ENCODE assay signal across 29 cellular contexts in genomic region chr7:89926721-89927120, GRCh38.
"Had no signal": no experiment of that assay in that cellular context is flagged by ENCODE, and none has a peak within 500 bp of the region (broad histone marks: within the 10 kb centered on the region; RNA-seq: fewer than 3 reads in every experiment).

No MANE protein-coding gene starts in this region.

- H3K4me1 ChIP-seq: ascending aorta, SJCRH30 had no signal

- H3K27me3 Mint-ChIP-seq: activated CD4-positive, alpha-beta T cell treated with anti-CD3 and anti-CD28 coated beads, Interleukin-2, amount 10 ng/mL, durations not matched to agents 24 days and 14 days; activated naive CD8-positive, alpha-beta T cell treated with anti-CD3 and anti-CD28 coated beads for 36 hours; central memory CD8-positive, alpha-beta T cell had no signal

- H3K4me3 Mint-ChIP-seq: activated CD4-positive, alpha-beta T cell treated with anti-CD3 and anti-CD28 coated beads, Interleukin-2, amount 10 ng/mL, durations not matched to agents 24 days and 14 days; activated naive CD8-positive, alpha-beta T cell treated with anti-CD3 and anti-CD28 coated beads for 36 hours; activated T-cell treated with anti-CD3 and anti-CD28 coated beads, Interleukin-2, amount 50 U/mL, for 4 hours; central memory CD8-positive, alpha-beta T cell had no signal

- DNase-seq: activated CD4-positive, alpha-beta T cell treated with anti-CD3 and anti-CD28 coated beads, Interleukin-2, amount 10 ng/mL, durations not matched to agents 24 days and 14 days; activated CD4-positive, alpha-beta T cell treated with anti-CD3 and anti-CD28 coated beads, Interleukin-2, amount 50 U/mL, for 48 hours; activated CD8-positive, alpha-beta memory T cell treated with anti-CD3 and anti-CD28 coated beads, Interleukin-2, amount 50 U/mL, for 4 hours; activated effector memory CD4-positive, alpha-beta T cell treated with Interleukin-2 at 50 U/mL for 16 hours; activated naive CD4-positive, alpha-beta T cell treated with anti-CD3 and anti-CD28 coated beads, Interleukin-2, amount 50 U/mL, for 16 hours; activated naive CD8-positive, alpha-beta T cell treated with anti-CD3 and anti-CD28 coated beads for 36 hours; activated T-cell treated with anti-CD3 and anti-CD28 coated beads for 4 hours; activated T-cell treated with anti-CD3 and anti-CD28 coated beads, Interleukin-2, amount 50 U/mL, for 4 hours; amniotic stem cell; Karpas-422; KBM-7; NCI-H1048; NCI-H1105 treated with DMSO at 0.1 percent for 48 hours; NCI-H1436; NCI-H1694; NCI-H1930; NCI-H2081 treated with DMSO at 0.1 percent for 48 hours; NCI-H2171; NCI-H510A; NCI-H526; NCI-H748 treated with DMSO at 0.1 percent for 48 hours; SHP77; SJCRH30; T1000 had no signal

- ATAC-seq: activated T-cell treated with anti-CD3 and anti-CD28 coated beads, Interleukin-2, amount 50 U/mL, for 4 hours; Panc1 had no signal

- H3K36me3 ChIP-seq: ascending aorta, cardiac muscle cell, SJCRH30 had no signal

- H3K27ac Mint-ChIP-seq: activated CD4-positive, alpha-beta T cell treated with anti-CD3 and anti-CD28 coated beads, Interleukin-2, amount 10 ng/mL, durations not matched to agents 24 days and 14 days; activated naive CD8-positive, alpha-beta T cell treated with anti-CD3 and anti-CD28 coated beads for 36 hours had no signal

- H3K27me3 ChIP-seq: ascending aorta, cardiac muscle cell, SJCRH30 had no signal

- H3K4me1 Mint-ChIP-seq: activated CD4-positive, alpha-beta T cell treated with anti-CD3 and anti-CD28 coated beads, Interleukin-2, amount 10 ng/mL, durations not matched to agents 24 days and 14 days; activated naive CD8-positive, alpha-beta T cell treated with anti-CD3 and anti-CD28 coated beads for 36 hours; central memory CD8-positive, alpha-beta T cell had no signal

- H3K27ac ChIP-seq: ascending aorta, cardiac muscle cell, SJCRH30, SK-N-MC had no signal

- H3K9me3 Mint-ChIP-seq: activated naive CD8-positive, alpha-beta T cell treated with anti-CD3 and anti-CD28 coated beads for 36 hours; activated T-cell treated with anti-CD3 and anti-CD28 coated beads, Interleukin-2, amount 50 U/mL, for 4 hours had no signal

- H3K4me3 ChIP-seq: ascending aorta, cardiac muscle cell, SJCRH30, SK-N-MC had no signal

- H3K36me3 Mint-ChIP-seq: activated naive CD8-positive, alpha-beta T cell treated with anti-CD3 and anti-CD28 coated beads for 36 hours had no signal

- H3K9me3 ChIP-seq: ascending aorta had no signal
